In genomic region chr4:183256756-183257385, GRCh38 we compare ENCODE assay signal across 8 cellular contexts.
DNase-seq lines count a peak whose midpoint lies in the region; ATAC-seq, FAIRE-seq and TF ChIP-seq lines count a peak whose summit lies in the region.

No MANE protein-coding gene starts in this region.

- peak; percentile 65 for ATAC-seq in HG03135 (IDR thresholded peaks at IDR 0.05; ENCODE audit: unreplicated experiment)
- ATAC-seq in activated naive CD4-positive, alpha-beta T cell treated with anti-CD3 and anti-CD28 coated beads, Interleukin-2, amount 50 U/mL, for 72 hours: peak; percentile 54 to 75

- no peak overlapping the region for H3K27ac Mint-ChIP-seq in activated naive CD4-positive, alpha-beta T cell treated with anti-CD3 and anti-CD28 coated beads, Interleukin-2, amount 50 U/mL, for 72 hours

- no peaks in the 10 kb centered on the region for H3K4me1 ChIP-seq in Peyer's patch
- H3K4me1 ChIP-seq in right atrium auricular region: peaks cover 0 to 8% of the 10 kb centered on the region in 2 donors
- H3K4me1 ChIP-seq in spleen: peaks cover 0 to 10% (median 0%) of the 10 kb centered on the region in 6 donors

- intact Hi-C loops in spleen (cut with DNase I; ENCODE audit: low total_unique reads): loop anchor here (5.0 kb wide), 1 partner anchor 185 kb away; no protein-coding TSS in a partner anchor

- H3K27ac ChIP-seq in Peyer's patch (no peak overlapping the region), right atrium auricular region (no peak overlapping the region), spleen (no peak overlapping the region)

- H3K36me3 ChIP-seq in Peyer's patch (peaks cover 0 to 9% (median 0%) of the 10 kb centered on the region in 3 donors), right atrium auricular region (peaks cover 21% of the 10 kb centered on the region), spleen (peaks cover 0 to 27% (median 11%) of the 10 kb centered on the region in 6 donors)

- TF ChIP-seq CTCF in Peyer's patch (IDR thresholded peaks at IDR 0.05) (peak in 4 of 6 experiments; percentile 44 to 56 (median 54)), right atrium auricular region (IDR thresholded peaks at IDR 0.05) (peak; percentile 74 to 85), spleen (IDR thresholded peaks at IDR 0.05 in 8 of 11, conservative IDR thresholded peaks at IDR 0.05 in 3 of 11) (peak in 10 of 11 experiments; percentile 34 to 75 (median 54))

- FAIRE-seq in GM18507 (lab: Jason Lieb, UNC): no peak

- DNase-seq in AG08395 (ENCODE audit: low spot score) (peak; percentile 73), GM18507 (ENCODE audit: extremely low spot score, insufficient read length, low read depth) (peak; percentile 8), Peyer's patch (peak in 2 of 3 donors; percentile 55 to 68), right atrium auricular region (ENCODE audit: low spot score) (no peak), spleen (peak; percentile 73)
- peak in 1 of 2 donors; percentile 46 for DNase-seq in activated naive CD4-positive, alpha-beta T cell treated with anti-CD3 and anti-CD28 coated beads, Interleukin-2, amount 50 U/mL, for 72 hours (ENCODE audit: low spot score in 2 of 2)
- no peak for DNase-seq in effector CD4-positive, alpha-beta T cell

- H3K9me3 ChIP-seq in Peyer's patch: no peaks in the 10 kb centered on the region
- H3K9me3 ChIP-seq in right atrium auricular region: no peaks in the 10 kb centered on the region
- no peaks in the 10 kb centered on the region for H3K9me3 ChIP-seq in spleen

- H3K9me3 Mint-ChIP-seq in activated naive CD4-positive, alpha-beta T cell treated with anti-CD3 and anti-CD28 coated beads, Interleukin-2, amount 50 U/mL, for 72 hours: no peaks in the 10 kb centered on the region

- H3K36me3 Mint-ChIP-seq in activated naive CD4-positive, alpha-beta T cell treated with anti-CD3 and anti-CD28 coated beads, Interleukin-2, amount 50 U/mL, for 72 hours: no peaks in the 10 kb centered on the region

- H3K4me3 ChIP-seq in Peyer's patch: no peak overlapping the region
- no peak overlapping the region for H3K4me3 ChIP-seq in right atrium auricular region
- H3K4me3 ChIP-seq in spleen: no peak overlapping the region

- TF ChIP-seq POLR2A in Peyer's patch (IDR thresholded peaks at IDR 0.05) (no peak), spleen (IDR thresholded peaks at IDR 0.05) (no peak)

- H3K27me3 ChIP-seq in Peyer's patch (no peaks in the 10 kb centered on the region), right atrium auricular region (no peaks in the 10 kb centered on the region), spleen (replicated peaks in 1 of 7) (no peaks in the 10 kb centered on the region)

- WGBS in spleen, 5 donors: 38 to 54% (median 47%) methylated on average over 9 of the region's 9 CpGs

Comparison
In these comparisons a context has a peak if more than half of its experiments do, and no peak if none do; other contexts are left out.
1. DNase-seq: peak in AG08395 (single experiment), GM18507 (single experiment), Peyer's patch (2 of 3) and spleen (single experiment); none in right atrium auricular region (single experiment) and effector CD4-positive, alpha-beta T cell (single experiment).
2. Peak in every context shown above with its lines, with median percentiles within 50 percentile points of each other: CTCF ChIP-seq.